ENCODE assay signal across 9 cellular contexts in the genomic region with DNA sequence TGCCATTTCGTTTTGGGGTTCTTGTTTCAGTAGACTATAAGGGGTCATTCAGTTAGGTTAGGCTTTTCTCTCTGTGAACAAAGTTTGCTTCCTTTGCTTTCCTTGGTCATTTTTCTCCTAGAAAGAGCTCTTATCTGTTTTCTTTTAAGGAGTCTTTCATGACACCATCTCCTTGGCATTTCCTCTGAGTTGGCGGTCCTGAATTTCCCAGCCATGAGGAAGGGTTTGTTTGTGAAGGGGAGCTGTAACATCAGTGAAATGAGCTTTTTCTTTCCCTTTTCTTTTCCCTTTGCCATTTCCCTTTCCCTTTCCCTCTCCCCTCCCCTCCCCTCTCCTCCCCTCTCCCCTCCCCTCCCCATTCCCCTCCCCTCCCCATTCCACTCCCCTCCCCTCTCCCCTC.
DNase-seq lines count a peak whose midpoint lies in the region; ATAC-seq and TF ChIP-seq lines count a peak whose summit lies in the region.
"Had no signal": no experiment of that assay in that cellular context is flagged by ENCODE, and none has a peak within 500 bp of the region (broad histone marks: within the 10 kb centered on the region; RNA-seq: fewer than 3 reads in every experiment).

No MANE protein-coding gene starts in this region.

- H3K27me3 ChIP-seq in tibial nerve = no peaks in the 10 kb centered on the region
- H3K27me3 ChIP-seq in endodermal cell (ENCODE audit: control insufficient read depth, insufficient read depth, low read length, poor library complexity, severe bottlenecking) = no peaks in the 10 kb centered on the region

- H3K4me3 ChIP-seq in astrocyte of the cerebellum (ENCODE audit: low read depth, low read length) = no peak overlapping the region
- no peak overlapping the region for H3K4me3 ChIP-seq in tibial nerve
- H3K4me3 ChIP-seq in endodermal cell (ENCODE audit: low read length) = no peak overlapping the region
- H3K4me3 ChIP-seq: lung had no signal

- in situ Hi-C loops in astrocyte of the cerebellum (cut with HindIII; ENCODE audit: low sequenced_read_pairs) = no loop called here

- no peaks in the 10 kb centered on the region for H3K9me3 Mint-ChIP-seq in HFFc6
- H3K9me3 Mint-ChIP-seq in immature natural killer cell = no peaks in the 10 kb centered on the region
- H3K9me3 Mint-ChIP-seq in endodermal cell = peaks cover 8% of the 10 kb centered on the region

- ATAC-seq in left ventricle myocardium superior = peak; percentile 37

- H3K27me3 Mint-ChIP-seq in HFFc6 (ENCODE audit: insufficient read depth) (no peaks in the 10 kb centered on the region; the same call in 1 of the 2 replicates), immature natural killer cell (ENCODE audit: low read depth in 3 of 3) (peaks cover 0 to 3% (median 0%) of the 10 kb centered on the region in 3 donors), endodermal cell (ENCODE audit: insufficient read depth) (no peaks in the 10 kb centered on the region)

- H3K4me1 Mint-ChIP-seq in HFFc6 (ENCODE audit: low read depth) (peaks cover 76% of the 10 kb centered on the region), immature natural killer cell (peaks cover 51 to 72% of the 10 kb centered on the region in 2 donors), endodermal cell (peaks cover 38% of the 10 kb centered on the region)

- TF ChIP-seq POLR2A in tibial nerve (IDR thresholded peaks at IDR 0.05) = no peak

- H3K27ac ChIP-seq in tibial nerve (peak overlapping the region in 3 of 4 donors; percentile 20 to 80 (median 78)), endodermal cell (ENCODE audit: low read depth, low read length) (no peak overlapping the region)

- 13 to 21% methylated on average over 2 of the region's 2 CpGs for WGBS in tibial nerve, 2 donors
- WGBS in endodermal cell (ENCODE audit: insufficient coverage in 1 of 2, insufficient read length in 1 of 2), 2 experiments = 60 to 93% methylated on average over 1 of the region's 2 CpGs

- H3K27ac Mint-ChIP-seq in HFFc6 = peak overlapping the region; percentile 94
- no peak overlapping the region for H3K27ac Mint-ChIP-seq in immature natural killer cell
- H3K27ac Mint-ChIP-seq in endodermal cell = no peak overlapping the region

- H3K4me3 Mint-ChIP-seq in HFFc6 = peak overlapping the region; percentile 81
- H3K4me3 Mint-ChIP-seq in immature natural killer cell = no peak overlapping the region
- H3K4me3 Mint-ChIP-seq in endodermal cell = no peak overlapping the region

- TF ChIP-seq CTCF in HFFc6 (IDR thresholded peaks at IDR 0.05) (no peak), astrocyte of the cerebellum (IDR thresholded peaks at IDR 0.05; ENCODE audit: low read depth, low read length, missing control alignments) (no peak), tibial nerve (IDR thresholded peaks at IDR 0.05) (no peak), endodermal cell (conservative IDR thresholded peaks at IDR 0.05) (no peak)

- TF ChIP-seq EP300 in tibial nerve (IDR thresholded peaks at IDR 0.05) = peak in 1 of 2 donors; percentile 62

- H3K4me1 ChIP-seq in tibial nerve (peaks cover 0 to 81% (median 47%) of the 10 kb centered on the region in 4 donors), endodermal cell (ENCODE audit: control insufficient read depth, insufficient read depth, low read length) (peaks cover 17% of the 10 kb centered on the region)

- DNase-seq in HFFc6 = peak; percentile 92
- peak; percentile 85 for DNase-seq in astrocyte of the cerebellum (ENCODE audit: low read depth)
- DNase-seq in left ventricle myocardium superior = no peak
- no peak for DNase-seq in tibial nerve (ENCODE audit: low spot score in 2 of 2)
- DNase-seq in immature natural killer cell = no peak
- no peak for DNase-seq in endodermal cell
- no peak for DNase-seq in activated CD8-positive, alpha-beta memory T cell treated with anti-CD3 and anti-CD28 coated beads for 24 hours
- DNase-seq: stimulated activated CD4-positive, alpha-beta T cell treated with anti-CD3 and anti-CD28 coated beads, Interleukin-2, amount 100 ng/mL, for 24 hours had no signal

- H3K36me3 ChIP-seq in tibial nerve (no peaks in the 10 kb centered on the region), endodermal cell (ENCODE audit: control insufficient read depth, insufficient read depth, low read length) (no peaks in the 10 kb centered on the region)

- H3K9me3 ChIP-seq in tibial nerve (no peaks in the 10 kb centered on the region), endodermal cell (ENCODE audit: control insufficient read depth, low read length) (peaks cover 4% of the 10 kb centered on the region)

- intact Hi-C loops in left ventricle myocardium superior (cut with micrococcal nuclease) = no loop called here

- H3K36me3 Mint-ChIP-seq in HFFc6 (ENCODE audit: low read depth) (peaks cover 11% of the 10 kb centered on the region), immature natural killer cell (no peaks in the 10 kb centered on the region), endodermal cell (ENCODE audit: low read depth) (peaks cover 6% of the 10 kb centered on the region)

- H3K9ac ChIP-seq in endodermal cell (ENCODE audit: extremely low read depth, low read length, poor library complexity, severe bottlenecking) = no peak overlapping the region

Comparison
In these comparisons a context has a peak if more than half of its experiments do, and no peak if none do; other contexts are left out.
1. DNase-seq: peak in HFFc6 (single experiment) and astrocyte of the cerebellum (single experiment); none in left ventricle myocardium superior (single experiment), tibial nerve (0 of 2), immature natural killer cell (0 of 3), endodermal cell (single experiment) and activated CD8-positive, alpha-beta memory T cell treated with anti-CD3 and anti-CD28 coated beads for 24 hours (single experiment).